In the genomic region with DNA sequence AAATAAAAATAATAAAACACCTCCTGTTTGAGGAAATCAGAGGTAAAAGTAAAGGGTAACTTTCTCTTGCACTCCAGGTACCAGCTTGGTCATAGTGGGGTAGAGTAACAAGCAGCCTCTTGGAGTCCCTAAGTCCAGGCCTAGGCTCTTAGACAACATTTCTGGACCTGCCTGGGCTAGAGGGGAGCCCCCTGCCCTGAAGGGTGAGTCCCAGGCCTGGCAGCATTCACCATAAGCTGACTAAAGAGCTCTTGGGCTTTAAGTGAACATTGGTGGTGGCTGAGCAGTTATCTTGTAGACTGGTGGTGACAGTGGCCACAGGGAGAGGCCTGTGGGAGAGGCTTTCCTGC, we compare ENCODE assay signal across 15 cellular contexts. TPM values are rescaled to one million over a fixed set of nuclear protein-coding genes. Genes with fewer than 3 reads are reported as not detected.
DNase-seq lines count a peak whose midpoint lies in the region; ATAC-seq and TF ChIP-seq lines count a peak whose summit lies in the region.
"Had no signal": no experiment of that assay in that cellular context is flagged by ENCODE, and none has a peak within 500 bp of the region (broad histone marks: within the 10 kb centered on the region; RNA-seq: fewer than 3 reads in every experiment).

No MANE protein-coding gene starts in this region.

- H3K4me2 ChIP-seq in mammary epithelial cell (ENCODE audit: insufficient read depth, low read depth, low read length) = no peak overlapping the region

- H3K36me3 ChIP-seq in mammary epithelial cell (ENCODE audit: insufficient read depth, low read length) = no peaks in the 10 kb centered on the region
- H3K36me3 ChIP-seq: esophagus squamous epithelium, uterus had no signal

- in situ Hi-C loops in mammary epithelial cell (cut with MboI; ENCODE audit: low sequenced_read_pairs in 2 of 2) = no loop called here

- peaks cover 5% of the 10 kb centered on the region for H3K4me1 ChIP-seq in mammary epithelial cell (ENCODE audit: insufficient read depth, low read length)
- H3K4me1 ChIP-seq: esophagus squamous epithelium, parathyroid adenoma, uterus had no signal

- no peak overlapping the region for H3K9ac ChIP-seq in mammary epithelial cell (ENCODE audit: insufficient read depth, low read length)
- H3K9ac ChIP-seq: parathyroid adenoma had no signal

- dilution Hi-C loops in mammary epithelial cell (cut with HindIII; ENCODE audit: low sequenced_read_pairs) = no loop called here

- H3K4me3 Mint-ChIP-seq in MCF 10A (ENCODE audit: unreplicated experiment) = no peak overlapping the region
- no peak overlapping the region for H3K4me3 Mint-ChIP-seq in stimulated activated naive CD8-positive, alpha-beta T cell treated with anti-CD3 and anti-CD28 coated beads, Interleukin-15, amount 100 ng/mL, for 72 hours

- no peaks in the 10 kb centered on the region for H3K79me2 ChIP-seq in mammary epithelial cell (ENCODE audit: insufficient read depth, low read length)
- H3K79me2 ChIP-seq: parathyroid adenoma had no signal

- TF ChIP-seq CTCF in mammary epithelial cell (conservative IDR thresholded peaks at IDR 0.05 in 1 of 2, IDR thresholded peaks at IDR 0.05 in 1 of 2; ENCODE audit: extremely low read depth in 1 of 2, insufficient read depth in 1 of 2, low read depth in 1 of 2, low read length in 2 of 2) (no peak), MCF 10A (IDR thresholded peaks at IDR 0.05; ENCODE audit: unreplicated experiment) (no peak)

- POLR2A ChIA-PET in MCF 10A (lab: Yijun Ruan, JAX) = no interaction called here

- no peak overlapping the region for H2AFZ ChIP-seq in mammary epithelial cell (ENCODE audit: low read depth, low read length)
- H2AFZ ChIP-seq: parathyroid adenoma had no signal

- no peaks in the 10 kb centered on the region for H3K27me3 ChIP-seq in mammary epithelial cell (ENCODE audit: insufficient read depth, low read length)
- H3K27me3 ChIP-seq: esophagus squamous epithelium, uterus had no signal

- H3K9me3 Mint-ChIP-seq in MCF 10A (ENCODE audit: unreplicated experiment) = peaks cover 20% of the 10 kb centered on the region
- H3K9me3 Mint-ChIP-seq in stimulated activated naive CD8-positive, alpha-beta T cell treated with anti-CD3 and anti-CD28 coated beads, Interleukin-15, amount 100 ng/mL, for 72 hours = peaks cover 9 to 12% of the 10 kb centered on the region in 2 donors

- no peak overlapping the region for H3K4me3 ChIP-seq in mammary epithelial cell (replicated peaks in 1 of 3; ENCODE audit: insufficient read depth in 1 of 3, low read depth in 2 of 3, low read length in 3 of 3)
- H3K4me3 ChIP-seq: esophagus squamous epithelium, uterus had no signal

- intact Hi-C loops in mammary epithelial cell (cut with micrococcal nuclease) (no loop called here), MCF 10A (cut with micrococcal nuclease) (no loop called here)

- peak overlapping the region; percentile 41 for H3K27ac ChIP-seq in mammary epithelial cell (ENCODE audit: insufficient read depth, low read depth, low read length)
- H3K27ac ChIP-seq: esophagus squamous epithelium, parathyroid adenoma, RWPE1, uterus had no signal

- no peaks in the 10 kb centered on the region for H4K20me1 ChIP-seq in mammary epithelial cell (ENCODE audit: insufficient read depth, low read length)

- TF ChIP-seq POLR2A in erythroblast (IDR thresholded peaks at IDR 0.05; ENCODE audit: low read length) = no peak

- no peak overlapping the region for H3K27ac Mint-ChIP-seq in MCF 10A (ENCODE audit: low read depth, unreplicated experiment)
- no peak overlapping the region for H3K27ac Mint-ChIP-seq in stimulated activated naive CD8-positive, alpha-beta T cell treated with anti-CD3 and anti-CD28 coated beads, Interleukin-15, amount 100 ng/mL, for 72 hours

- H3K4me1 Mint-ChIP-seq in MCF 10A (ENCODE audit: insufficient read depth, unreplicated experiment) = peaks cover 4% of the 10 kb centered on the region
- H3K4me1 Mint-ChIP-seq in stimulated activated naive CD8-positive, alpha-beta T cell treated with anti-CD3 and anti-CD28 coated beads, Interleukin-15, amount 100 ng/mL, for 72 hours = no peaks in the 10 kb centered on the region

- DNase-seq in mammary epithelial cell (no peak), MCF 10A (ENCODE audit: unreplicated experiment) (no peak), D341Med (ENCODE audit: low spot score) (no peak), erythroblast (lab: John Stamatoyannopoulos, UW) (no peak)
- no peak for DNase-seq in stimulated activated naive CD8-positive, alpha-beta T cell treated with anti-CD3 and anti-CD28 coated beads, Interleukin-15, amount 100 ng/mL, for 72 hours
- DNase-seq in activated CD4-positive, alpha-beta T cell treated with anti-CD3 and anti-CD28 coated beads for 48 hours = no peak
- DNase-seq: esophagus squamous epithelium, NCI-H1105 treated with DMSO at 0.1 percent for 48 hours, uterus had no signal

- no TSS peak for BruUV-seq in mammary epithelial cell (replicated peaks; lab: Mats Ljungman, UMichigan)
- no TSS peak for BruUV-seq in MCF 10A (replicated peaks; lab: Mats Ljungman, UMichigan)

- H3K36me3 Mint-ChIP-seq in MCF 10A (ENCODE audit: insufficient read depth, unreplicated experiment) = no peaks in the 10 kb centered on the region

- CTCF ChIA-PET in mammary epithelial cell (lab: Charles Lee; ENCODE audit: low non-redundant PET) (no interaction called here), MCF 10A (lab: Yijun Ruan, JAX) (no interaction called here)

- H3K9me3 ChIP-seq in mammary epithelial cell (replicated peaks; ENCODE audit: insufficient read depth, low read length) = peaks cover 2% of the 10 kb centered on the region
- H3K9me3 ChIP-seq: esophagus squamous epithelium, uterus had no signal

- ATAC-seq in HG02610 (IDR thresholded peaks at IDR 0.05; ENCODE audit: unreplicated experiment) = peak; percentile 60
- ATAC-seq in HG03196 (IDR thresholded peaks at IDR 0.05; ENCODE audit: unreplicated experiment) = peak; percentile 36
- ATAC-seq in stimulated activated naive CD8-positive, alpha-beta T cell treated with anti-CD3 and anti-CD28 coated beads, Interleukin-15, amount 100 ng/mL, for 72 hours = peak; percentile 73

- no peaks in the 10 kb centered on the region for H3K27me3 Mint-ChIP-seq in MCF 10A (ENCODE audit: insufficient read depth, unreplicated experiment)
- H3K27me3 Mint-ChIP-seq in stimulated activated naive CD8-positive, alpha-beta T cell treated with anti-CD3 and anti-CD28 coated beads, Interleukin-15, amount 100 ng/mL, for 72 hours = no peaks in the 10 kb centered on the region

RNA-seq across cellular contexts. Expression of gene OR56A3, which starts 18.6 kb away (rescaled TPM):
- total RNA-seq in mammary epithelial cell (not detected), MCF 10A (2022) (not detected in 2 replicates)
- polyA plus RNA-seq in mammary epithelial cell = not detected
- not detected for polyA minus RNA-seq in mammary epithelial cell
- total RNA-seq: esophagus squamous epithelium; mesenteric fat pad; T-helper 2 cell treated with Interferon-gamma antibody and Interleukin-4, amounts not matched to agents 100 ng/mL and 5 ng/mL, for 36 hours; uterus had no signal

RNA-seq across cellular contexts. Expression of gene OR52E5, which starts 30.4 kb away (rescaled TPM):
- total RNA-seq in mammary epithelial cell (not detected), MCF 10A (2022) (not detected in 2 replicates)
- not detected for polyA plus RNA-seq in mammary epithelial cell
- polyA minus RNA-seq in mammary epithelial cell = not detected
- total RNA-seq: esophagus squamous epithelium; mesenteric fat pad; T-helper 2 cell treated with Interferon-gamma antibody and Interleukin-4, amounts not matched to agents 100 ng/mL and 5 ng/mL, for 36 hours; uterus had no signal

RNA-seq across cellular contexts. Expression of gene OR52E4, which starts 43.0 kb away (rescaled TPM):
- total RNA-seq in mammary epithelial cell = not detected
- not detected for polyA plus RNA-seq in mammary epithelial cell
- polyA minus RNA-seq in mammary epithelial cell = not detected
- not detected in 2 replicates for total RNA-seq in MCF 10A (2022)
- total RNA-seq: esophagus squamous epithelium; mesenteric fat pad; T-helper 2 cell treated with Interferon-gamma antibody and Interleukin-4, amounts not matched to agents 100 ng/mL and 5 ng/mL, for 36 hours; uterus had no signal

RNA-seq across cellular contexts. Expression of gene OR56A5, which starts 44.9 kb away (rescaled TPM):
- not detected for total RNA-seq in mammary epithelial cell
- not detected for polyA plus RNA-seq in mammary epithelial cell
- polyA minus RNA-seq in mammary epithelial cell = not detected
- not detected in 2 replicates for total RNA-seq in MCF 10A (2022)
- total RNA-seq: esophagus squamous epithelium; mesenteric fat pad; T-helper 2 cell treated with Interferon-gamma antibody and Interleukin-4, amounts not matched to agents 100 ng/mL and 5 ng/mL, for 36 hours; uterus had no signal
